ENCODE assay signal across 8 cellular contexts in genomic region chr1:19483261-19483660, GRCh38. TPM values are rescaled to one million over a fixed set of nuclear protein-coding genes. Genes with fewer than 3 reads are reported as not detected.
A peak's percentile ranks its signal among the peaks of the same experiment; 100 is the strongest.
DNase-seq lines count a peak whose midpoint lies in the region; ATAC-seq and TF ChIP-seq lines count a peak whose summit lies in the region.

No MANE protein-coding gene starts in this region.

- H3K27ac ChIP-seq in thymus (ENCODE audit: low read depth), result no peak overlapping the region

- peaks cover 44% of the 10 kb centered on the region for H3K4me1 ChIP-seq in thymus (ENCODE audit: control insufficient read depth, insufficient read depth, low read length)

- no peak for ATAC-seq in HG03175 (IDR thresholded peaks at IDR 0.05; ENCODE audit: unreplicated experiment)

- TF ChIP-seq CTCF in kidney epithelial cell (IDR thresholded peaks at IDR 0.05; ENCODE audit: insufficient read depth, low read length, poor library complexity, severe bottlenecking), result no peak

- H3K36me3 ChIP-seq in kidney epithelial cell (ENCODE audit: control insufficient read depth, insufficient read depth, low read length) (peaks cover 2% of the 10 kb centered on the region), thymus (ENCODE audit: control insufficient read depth, insufficient read depth) (peaks cover 26% of the 10 kb centered on the region)

- DNase-seq in activated gamma-delta T cell treated with Interleukin-2 at 50 U/mL for 16 hours (peak; percentile 15), activated gamma-delta T cell (lab: John Stamatoyannopoulos, UW) (no peak), kidney epithelial cell (ENCODE audit: low read depth) (no peak), kidney glomerular epithelial cell (lab: John Stamatoyannopoulos, UW) (no peak)
- DNase-seq in activated effector memory CD4-positive, alpha-beta T cell treated with Interleukin-2 at 50 U/mL for 16 hours, result peak; percentile 34
- DNase-seq in central memory CD4-positive, alpha-beta T cell, result no peak

- 75% methylated on average over 3 of the region's 3 CpGs for WGBS in thymus

- no peaks in the 10 kb centered on the region for H3K9me3 ChIP-seq in thymus (ENCODE audit: control insufficient read depth)

- H3K4me3 ChIP-seq in kidney epithelial cell (ENCODE audit: low read depth, low read length) (peak overlapping the region; percentile 3), thymus (ENCODE audit: low read length) (peak overlapping the region; percentile 99)

- no peaks in the 10 kb centered on the region for H3K27me3 ChIP-seq in kidney epithelial cell (ENCODE audit: control insufficient read depth, insufficient read depth, low read length)
- H3K27me3 ChIP-seq in thymus (ENCODE audit: control insufficient read depth, insufficient read depth), result no peaks in the 10 kb centered on the region

RNA-seq across cellular contexts. Expression of gene CAPZB, which starts 2.1 kb away (rescaled TPM):
- 93.6 and 105 TPM in 2 replicates for total RNA-seq in kidney epithelial cell
- 255 TPM for polyA plus RNA-seq in thymus

Comparison
In these comparisons a context has a peak if more than half of its experiments do, and no peak if none do; other contexts are left out.
1. DNase-seq: peak in activated gamma-delta T cell treated with Interleukin-2 at 50 U/mL for 16 hours (single experiment) and activated effector memory CD4-positive, alpha-beta T cell treated with Interleukin-2 at 50 U/mL for 16 hours (single experiment); none in activated gamma-delta T cell (single experiment), kidney epithelial cell (single experiment), central memory CD4-positive, alpha-beta T cell (single experiment) and kidney glomerular epithelial cell (single experiment).